ENCODE assay signal across 14 cellular contexts in the genomic region with DNA sequence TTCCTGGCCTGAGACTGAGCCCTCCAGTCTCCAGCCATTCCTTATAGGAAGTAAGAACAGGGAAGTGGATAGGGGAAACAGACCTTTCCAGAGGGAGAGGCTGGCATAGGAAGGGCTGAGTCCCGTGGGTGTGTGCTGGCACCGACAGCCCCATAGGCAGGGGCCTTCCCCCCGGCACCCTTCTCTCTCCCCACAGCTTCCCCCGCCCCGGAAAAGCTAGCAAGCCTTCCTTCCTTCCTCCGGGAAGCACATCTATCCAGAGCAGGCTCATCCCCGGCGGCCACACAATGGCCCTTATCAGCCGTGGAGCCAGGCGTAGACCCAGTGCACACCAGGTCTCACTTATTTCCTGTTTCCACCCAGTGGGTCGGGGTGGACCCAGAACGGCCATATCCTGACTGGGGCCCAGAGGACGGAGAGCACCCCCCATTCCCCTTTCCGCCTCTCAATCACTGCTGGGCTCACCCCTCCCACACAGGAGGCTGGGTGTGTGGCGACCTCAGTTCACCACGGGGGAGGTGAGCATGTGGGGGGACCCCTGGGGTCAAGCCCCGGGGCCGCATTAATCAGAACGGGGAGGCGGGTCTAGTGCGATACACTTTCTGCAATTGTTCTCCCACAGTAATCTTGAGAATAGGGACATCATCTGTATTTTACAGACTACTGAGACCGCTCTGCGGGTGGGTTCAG. TPM values are rescaled to one million over a fixed set of nuclear protein-coding genes. Genes with fewer than 3 reads are reported as not detected.
DNase-seq lines count a peak whose midpoint lies in the region; ATAC-seq, FAIRE-seq and TF ChIP-seq lines count a peak whose summit lies in the region.
"Had no signal": no experiment of that assay in that cellular context is flagged by ENCODE, and none has a peak within 500 bp of the region (broad histone marks: within the 10 kb centered on the region; RNA-seq: fewer than 3 reads in every experiment).

No MANE protein-coding gene starts in this region.

- peaks cover 3 to 25% of the 10 kb centered on the region in 2 donors for H3K36me3 Mint-ChIP-seq in CD4-positive, alpha-beta memory T cell
- H3K36me3 Mint-ChIP-seq in WTC11 (no peaks in the 10 kb centered on the region), immature natural killer cell (peaks cover 0 to 7% (median 4%) of the 10 kb centered on the region in 3 donors)

- no peak overlapping the region for H3K27ac ChIP-seq in CD4-positive, alpha-beta memory T cell (ENCODE audit: low read depth, low read length)
- H3K27ac ChIP-seq: GM23248, pancreas had no signal

- DNase-seq in CD4-positive, alpha-beta memory T cell = no peak
- DNase-seq in WTC11 (ENCODE audit: low spot score) (no peak), immature natural killer cell (no peak), retinal pigment epithelial cell (ENCODE audit: low read depth) (no peak), DMS153 treated with DMSO at 0.1 percent for 48 hours (lab: John Stamatoyannopoulos, UW; ENCODE audit: unreplicated experiment) (no peak), D721Med (ENCODE audit: insufficient read length, low spot score) (no peak), NCI-H2196 treated with DMSO at 0.1 percent for 48 hours (lab: John Stamatoyannopoulos, UW; ENCODE audit: unreplicated experiment) (no peak), G401 (ENCODE audit: low spot score) (no peak)
- DNase-seq: activated CD4-positive, alpha-beta T cell treated with anti-CD3 and anti-CD28 coated beads, Interleukin-2, amount 50 U/mL, for 4 hours; DND-41; GM23248; NCI-H1417 treated with DMSO at 0.1 percent for 48 hours had no signal

- POLR2A ChIA-PET in CD4-positive, alpha-beta memory T cell (lab: Charles Lee; ENCODE audit: partially characterized antibody) = interaction anchor here (1.1 to 2.9 kb wide), 5 partner anchors 22 to 128 kb away, joined by 3 to 22 read pairs (median 7); partner anchors contain the start of genes INPP5K and YWHAE
- POLR2A ChIA-PET in WTC11 (lab: Charles Lee) = interaction anchor here (0.6 to 2.0 kb wide), 4 partner anchors 13 to 104 kb away, joined by 3 to 16 read pairs (median 6); partner anchors contain the start of gene INPP5K

- intact Hi-C loops in CD4-positive, alpha-beta memory T cell (cut with micrococcal nuclease) = no loop called here

- TF ChIP-seq CTCF in WTC11 (IDR thresholded peaks at IDR 0.05) = no peak
- TF ChIP-seq CTCF in retinal pigment epithelial cell (conservative IDR thresholded peaks at IDR 0.05; ENCODE audit: low read depth, low read length) = no peak
- no peak for TF ChIP-seq CTCF in D721Med (IDR thresholded peaks at IDR 0.05; ENCODE audit: insufficient read depth, missing control alignments)

- peak overlapping the region in 6 of 7 donors; percentile 42 to 86 (median 70) for H3K27ac Mint-ChIP-seq in CD4-positive, alpha-beta memory T cell
- H3K27ac Mint-ChIP-seq in WTC11 (no peak overlapping the region), immature natural killer cell (peak overlapping the region in 1 of 6 donors; percentile 37)

- no peaks in the 10 kb centered on the region for H3K9me3 ChIP-seq in CD4-positive, alpha-beta memory T cell (ENCODE audit: control insufficient read depth in 1 of 2, low read length in 2 of 2)
- H3K9me3 ChIP-seq: pancreas, Peyer's patch had no signal

- in situ Hi-C loops in G401 (cut with HindIII; ENCODE audit: low sequenced_read_pairs) = no loop called here

- H3K4me3 Mint-ChIP-seq in CD4-positive, alpha-beta memory T cell = peak overlapping the region in 6 of 8 donors; percentile 14 to 75 (median 63)
- H3K4me3 Mint-ChIP-seq in WTC11 (peak overlapping the region; percentile 92; the same call in 1 of the 2 replicates), immature natural killer cell (peak overlapping the region; percentile 41 to 73 (median 56))

- no peak for FAIRE-seq in D721Med (lab: Jason Lieb, UNC)
- FAIRE-seq: pancreas had no signal

- no peak for ATAC-seq in WTC11
- ATAC-seq: pancreas had no signal

- peaks cover 16% of the 10 kb centered on the region for H3K36me3 ChIP-seq in CD4-positive, alpha-beta memory T cell (ENCODE audit: insufficient read depth, low read length)
- H3K36me3 ChIP-seq: pancreas had no signal

- peaks cover 13 to 48% (median 27%) of the 10 kb centered on the region in 4 donors for H3K4me1 Mint-ChIP-seq in CD4-positive, alpha-beta memory T cell
- H3K4me1 Mint-ChIP-seq in WTC11 = peaks cover 20% of the 10 kb centered on the region
- peaks cover 12 to 16% of the 10 kb centered on the region in 2 donors for H3K4me1 Mint-ChIP-seq in immature natural killer cell

- H3K27me3 ChIP-seq in CD4-positive, alpha-beta memory T cell (ENCODE audit: insufficient read depth, low read length) = no peaks in the 10 kb centered on the region
- H3K27me3 ChIP-seq: pancreas, Peyer's patch had no signal

- H3K4me3 ChIP-seq in CD4-positive, alpha-beta memory T cell (ENCODE audit: low read length in 2 of 2) = no peak overlapping the region
- peak overlapping the region; percentile 55 for H3K4me3 ChIP-seq in retinal pigment epithelial cell (ENCODE audit: low read length)
- H3K4me3 ChIP-seq: GM23248, pancreas had no signal

- H3K4me1 ChIP-seq in CD4-positive, alpha-beta memory T cell (ENCODE audit: insufficient read depth, low read length) = peaks cover 33% of the 10 kb centered on the region

- CTCF ChIA-PET in CD4-positive, alpha-beta memory T cell (lab: Charles Lee; ENCODE audit: partially characterized antibody) = interaction anchor here (1.1 kb wide), 1 partner anchor 128 kb away, joined by 3 read pairs; no protein-coding TSS in a partner anchor
- CTCF ChIA-PET in WTC11 (lab: Charles Lee) = interaction anchor here (1.9 to 2.0 kb wide), 2 partner anchors 23 to 40 kb away, joined by 9 to 25 read pairs; partner anchors contain the start of gene INPP5K

- H3K27me3 Mint-ChIP-seq in CD4-positive, alpha-beta memory T cell = no peaks in the 10 kb centered on the region
- peaks cover 5% of the 10 kb centered on the region; the same call in 1 of the 2 replicates for H3K27me3 Mint-ChIP-seq in WTC11 (ENCODE audit: low read depth)
- peaks cover 11 to 19% (median 14%) of the 10 kb centered on the region in 3 donors for H3K27me3 Mint-ChIP-seq in immature natural killer cell (ENCODE audit: low read depth in 3 of 3)

- peaks cover 0 to 4% (median 0%) of the 10 kb centered on the region in 8 donors for H3K9me3 Mint-ChIP-seq in CD4-positive, alpha-beta memory T cell
- H3K9me3 Mint-ChIP-seq in WTC11 (no peaks in the 10 kb centered on the region), immature natural killer cell (no peaks in the 10 kb centered on the region)

TF ChIP-seq in WTC11, 78 proteins besides CTCF, POLR2A, EP300 and RAD21:
- TF ChIP-seq HMGXB4 (CRISPR knock-in tag; IDR thresholded peaks at IDR 0.05) (0 out of 2 replicates have a peak, but pooled peaks have one; percentile 43), SP1 (CRISPR knock-in tag; conservative IDR thresholded peaks at IDR 0.05) (no peak), ZNF416 (CRISPR knock-in tag; IDR thresholded peaks at IDR 0.05) (no peak), ELF4 (CRISPR knock-in tag; IDR thresholded peaks at IDR 0.05; ENCODE audit: low read depth) (no peak), E2F5 (CRISPR knock-in tag; IDR thresholded peaks at IDR 0.05) (no peak), TP53 (CRISPR knock-in tag; IDR thresholded peaks at IDR 0.05) (no peak), ZNF232 (CRISPR knock-in tag; IDR thresholded peaks at IDR 0.05) (no peak), IRF1 (CRISPR knock-in tag; IDR thresholded peaks at IDR 0.05) (no peak), RORB (CRISPR knock-in tag; IDR thresholded peaks at IDR 0.05) (no peak)
TF ChIP-seq in WTC11: peak in this region for 1.

RNA-seq across cellular contexts. Expression of gene MYO1C, which starts 0.9 kb away (rescaled TPM):
- 10 to 100 TPM; 30.9 to 31.1 TPM for total RNA-seq in CD4-positive, alpha-beta memory T cell
- 10 to 100 TPM in 1 of 2 donors, 1 to 10 TPM in 1; 6.3 to 18.7 TPM for polyA plus RNA-seq in CD4-positive, alpha-beta memory T cell
- total RNA-seq in WTC11 (2021) = 73.6 to 83.2 TPM (median 80.3 TPM) in 3 replicates
- polyA plus RNA-seq in immature natural killer cell = under 1 TPM in 2 of 3 donors, not detected in 1; 0.63 to 0.86 TPM
- 85.0 and 94.1 TPM in 2 replicates for total RNA-seq in G401 (2014; rRNA removed; shearing (Covaris generic))

RNA-seq across cellular contexts. Expression of gene INPP5K, which starts 23.0 kb away (rescaled TPM):
- 10 to 100 TPM; 73.6 to 78.5 TPM for total RNA-seq in CD4-positive, alpha-beta memory T cell
- polyA plus RNA-seq in CD4-positive, alpha-beta memory T cell = 100 to 1,000 TPM in 1 of 2 donors, 10 to 100 TPM in 1; 81.9 to 123 TPM
- total RNA-seq in WTC11 (2021) = 17.1 to 26.8 TPM (median 18.5 TPM) in 3 replicates
- polyA plus RNA-seq in immature natural killer cell = 100 to 1,000 TPM; 113 to 161 (median 120) TPM
- 13.6 and 16.4 TPM in 2 replicates for total RNA-seq in G401 (2014; rRNA removed; shearing (Covaris generic))

RNA-seq across cellular contexts. Expression of gene CRK, which starts 37.4 kb away (rescaled TPM):
- total RNA-seq in CD4-positive, alpha-beta memory T cell = 10 to 100 TPM; 29.3 to 32.1 TPM
- 10 to 100 TPM; 24.2 to 25.1 TPM for polyA plus RNA-seq in CD4-positive, alpha-beta memory T cell
- 43.6 to 45.2 TPM (median 43.7 TPM) in 3 replicates for total RNA-seq in WTC11 (2021)
- 10 to 100 TPM; 10.9 to 20.6 (median 11.1) TPM for polyA plus RNA-seq in immature natural killer cell
- 62.8 and 92.7 TPM in 2 replicates for total RNA-seq in G401 (2014; rRNA removed; shearing (Covaris generic))
